Comparison of ENCODE assay signal across 30 cellular contexts in genomic region chr3:120306519-120307455, GRCh38. TPM values are rescaled to one million over a fixed set of nuclear protein-coding genes. Genes with fewer than 3 reads are reported as not detected.
"Had no signal": no experiment of that assay in that cellular context is flagged by ENCODE, and none has a peak within 500 bp of the region (broad histone marks: within the 10 kb centered on the region; RNA-seq: fewer than 3 reads in every experiment).

No MANE protein-coding gene starts in this region.

- H3K36me3 Mint-ChIP-seq: activated naive CD4-positive, alpha-beta T cell treated with anti-CD3 and anti-CD28 coated beads, Interleukin-2, amount 50 U/mL, for 24 hours had no signal

- H3K27ac Mint-ChIP-seq: activated naive CD4-positive, alpha-beta T cell treated with anti-CD3 and anti-CD28 coated beads, Interleukin-2, amount 50 U/mL, for 24 hours; activated naive CD8-positive, alpha-beta T cell treated with anti-CD3 and anti-CD28 coated beads, Interleukin-2, amount 50 U/mL, for 24 hours; activated T-cell treated with anti-CD3 and anti-CD28 coated beads, Interleukin-2, amount 50 U/mL, for 24 hours; T-helper 1 cell treated with Interleukin-12 subunit alpha and Interleukin-12 subunit beta and Interleukin-4 antibody, amounts not matched to agents 30 μg/mL and 1 μg/mL, for 36 hours had no signal

- H3K4me1 Mint-ChIP-seq: activated naive CD4-positive, alpha-beta T cell treated with anti-CD3 and anti-CD28 coated beads, Interleukin-2, amount 50 U/mL, for 24 hours; activated naive CD8-positive, alpha-beta T cell treated with anti-CD3 and anti-CD28 coated beads, Interleukin-2, amount 50 U/mL, for 24 hours; naive thymus-derived CD4-positive, alpha-beta T cell had no signal

- H3K27me3 ChIP-seq: gastrocnemius medialis, pancreas, tibial artery had no signal

- H3K4me3 ChIP-seq: esophagus squamous epithelium, gastrocnemius medialis, pancreas, psoas muscle, stomach, tibial artery had no signal

- H3K27ac ChIP-seq: epithelial cell of prostate, esophagus squamous epithelium, gastrocnemius medialis, pancreas, psoas muscle, stomach, tibial artery, VCaP had no signal

- H3K4me3 Mint-ChIP-seq: activated naive CD4-positive, alpha-beta T cell treated with anti-CD3 and anti-CD28 coated beads, Interleukin-2, amount 50 U/mL, for 24 hours; activated naive CD8-positive, alpha-beta T cell treated with anti-CD3 and anti-CD28 coated beads, Interleukin-2, amount 50 U/mL, for 24 hours; activated T-cell treated with anti-CD3 and anti-CD28 coated beads, Interleukin-2, amount 50 U/mL, for 24 hours; naive thymus-derived CD4-positive, alpha-beta T cell; T-helper 1 cell treated with Interleukin-12 subunit alpha and Interleukin-12 subunit beta and Interleukin-4 antibody, amounts not matched to agents 30 μg/mL and 1 μg/mL, for 36 hours had no signal

- H3K27me3 Mint-ChIP-seq: activated T-cell treated with anti-CD3 and anti-CD28 coated beads, Interleukin-2, amount 50 U/mL, for 24 hours had no signal

- H3K9me3 Mint-ChIP-seq: activated naive CD4-positive, alpha-beta T cell treated with anti-CD3 and anti-CD28 coated beads, Interleukin-2, amount 50 U/mL, for 24 hours; activated naive CD8-positive, alpha-beta T cell treated with anti-CD3 and anti-CD28 coated beads, Interleukin-2, amount 50 U/mL, for 24 hours; activated T-cell treated with anti-CD3 and anti-CD28 coated beads, Interleukin-2, amount 50 U/mL, for 24 hours; T-helper 1 cell treated with Interleukin-12 subunit alpha and Interleukin-12 subunit beta and Interleukin-4 antibody, amounts not matched to agents 30 μg/mL and 1 μg/mL, for 36 hours had no signal

- H3K4me1 ChIP-seq: gastrocnemius medialis, pancreas, psoas muscle, stomach, tibial artery had no signal

- ATAC-seq: activated naive CD8-positive, alpha-beta T cell treated with anti-CD3 and anti-CD28 coated beads, Interleukin-2, amount 50 U/mL, for 24 hours; gastrocnemius medialis; left cardiac atrium; naive thymus-derived CD4-positive, alpha-beta T cell; pancreas; psoas muscle had no signal

- H3K9me3 ChIP-seq: esophagus squamous epithelium, gastrocnemius medialis, pancreas, psoas muscle, stomach, tibial artery had no signal

- DNase-seq: activated CD4-positive, alpha-beta T cell treated with anti-CD3 and anti-CD28 coated beads for 4 hours; activated CD4-positive, alpha-beta T cell treated with anti-CD3 and anti-CD28 coated beads, Interleukin-2, amount 50 U/mL, for 48 hours; activated CD8-positive, alpha-beta memory T cell treated with anti-CD3 and anti-CD28 coated beads, Interleukin-2, amount 50 U/mL, for 4 hours; activated gamma-delta T cell treated with Interleukin-2 at 50 U/mL for 16 hours; activated naive CD8-positive, alpha-beta T cell treated with anti-CD3 and anti-CD28 coated beads, Interleukin-2, amount 50 U/mL, for 24 hours; activated T-cell treated with anti-CD3 and anti-CD28 coated beads, Interleukin-2, amount 50 U/mL, for 24 hours; amygdala; effector CD4-positive, alpha-beta T cell; esophagus squamous epithelium; gastrocnemius medialis; glutamatergic neuron; islet precursor cell; left cardiac atrium; midbrain; naive thymus-derived CD4-positive, alpha-beta T cell; nucleus accumbens; psoas muscle; stimulated activated CD4-positive, alpha-beta T cell treated with anti-CD3 and anti-CD28 coated beads, Interleukin-2, amount 100 ng/mL, for 48 hours; stomach; SW 1271; T-helper 9 cell; tibial artery had no signal

- H3K36me3 ChIP-seq: esophagus squamous epithelium, gastrocnemius medialis, pancreas, stomach, tibial artery had no signal

- FAIRE-seq: colon, pancreas, TTC549 had no signal

RNA-seq across cellular contexts. Expression of gene GPR156, which starts 21.8 kb away (rescaled TPM):
- total RNA-seq: dermis blood vessel endothelial cell had no signal
- polyA plus RNA-seq: naive thymus-derived CD4-positive, alpha-beta T cell had no signal
